In genomic region chr9:26687421-26687820, GRCh38 we compare ENCODE assay signal across 14 cellular contexts.
"Had no signal": no experiment of that assay in that cellular context is flagged by ENCODE, and none has a peak within 500 bp of the region (broad histone marks: within the 10 kb centered on the region; RNA-seq: fewer than 3 reads in every experiment).

No MANE protein-coding gene starts in this region.

- H3K4me3 ChIP-seq: gastrocnemius medialis, left lung, psoas muscle had no signal

- H3K27me3 ChIP-seq: gastrocnemius medialis, left lung had no signal

- ATAC-seq: activated CD4-positive, alpha-beta T cell treated with anti-CD3 and anti-CD28 coated beads for 36 hours; gastrocnemius medialis; left lung; natural killer cell; psoas muscle; sciatic nerve had no signal

- H3K9me3 Mint-ChIP-seq: activated CD4-positive, alpha-beta memory T cell treated with anti-CD3 and anti-CD28 coated beads, Interleukin-2, amount 10 ng/mL, durations not matched to agents 7 days and 5 days; activated naive CD8-positive, alpha-beta T cell treated with anti-CD3 and anti-CD28 coated beads, Interleukin-2, amount 10 ng/mL, durations not matched to agents 7 days and 5 days; type B pancreatic cell had no signal

- H3K36me3 ChIP-seq: gastrocnemius medialis, left lung had no signal

- H3K27me3 Mint-ChIP-seq: activated CD4-positive, alpha-beta memory T cell treated with anti-CD3 and anti-CD28 coated beads, Interleukin-2, amount 10 ng/mL, durations not matched to agents 7 days and 5 days; activated naive CD8-positive, alpha-beta T cell treated with anti-CD3 and anti-CD28 coated beads, Interleukin-2, amount 10 ng/mL, durations not matched to agents 7 days and 5 days had no signal

- H3K4me1 Mint-ChIP-seq: activated CD4-positive, alpha-beta memory T cell treated with anti-CD3 and anti-CD28 coated beads, Interleukin-2, amount 10 ng/mL, durations not matched to agents 7 days and 5 days; activated CD4-positive, alpha-beta T cell treated with anti-CD3 and anti-CD28 coated beads for 36 hours; activated naive CD8-positive, alpha-beta T cell treated with anti-CD3 and anti-CD28 coated beads, Interleukin-2, amount 10 ng/mL, durations not matched to agents 7 days and 5 days; natural killer cell had no signal

- H3K27ac Mint-ChIP-seq: activated CD4-positive, alpha-beta memory T cell treated with anti-CD3 and anti-CD28 coated beads, Interleukin-2, amount 10 ng/mL, durations not matched to agents 7 days and 5 days; activated CD4-positive, alpha-beta T cell treated with anti-CD3 and anti-CD28 coated beads for 36 hours; activated naive CD8-positive, alpha-beta T cell treated with anti-CD3 and anti-CD28 coated beads, Interleukin-2, amount 10 ng/mL, durations not matched to agents 7 days and 5 days; natural killer cell; type B pancreatic cell had no signal

- H3K36me3 Mint-ChIP-seq: activated naive CD8-positive, alpha-beta T cell treated with anti-CD3 and anti-CD28 coated beads, Interleukin-2, amount 10 ng/mL, durations not matched to agents 7 days and 5 days; natural killer cell; type B pancreatic cell had no signal

- H3K9me3 ChIP-seq: gastrocnemius medialis, left lung, psoas muscle had no signal

- H3K27ac ChIP-seq: gastrocnemius medialis, left lung, psoas muscle had no signal

- H3K4me1 ChIP-seq: gastrocnemius medialis, left lung, psoas muscle had no signal

- DNase-seq: activated CD4-positive, alpha-beta memory T cell treated with anti-CD3 and anti-CD28 coated beads, Interleukin-2, amount 10 ng/mL, durations not matched to agents 7 days and 5 days; activated CD4-positive, alpha-beta T cell treated with anti-CD3 and anti-CD28 coated beads for 36 hours; activated gamma-delta T cell treated with Interleukin-2 at 50 U/mL for 16 hours; activated naive CD8-positive, alpha-beta T cell treated with anti-CD3 and anti-CD28 coated beads, Interleukin-2, amount 10 ng/mL, durations not matched to agents 7 days and 5 days; activated T-cell treated with anti-CD3 and anti-CD28 coated beads, Interleukin-2, amount 50 U/mL, for 48 hours; anterior cingulate cortex; gastrocnemius medialis; left lung; natural killer cell; psoas muscle; stimulated activated CD4-positive, alpha-beta T cell treated with anti-CD3 and anti-CD28 coated beads, Interleukin-2, amount 100 ng/mL, for 24 hours; stimulated activated naive CD4-positive, alpha-beta T cell treated with Interleukin-2 at 50 U/mL for 16 hours had no signal

- H3K4me3 Mint-ChIP-seq: activated CD4-positive, alpha-beta memory T cell treated with anti-CD3 and anti-CD28 coated beads, Interleukin-2, amount 10 ng/mL, durations not matched to agents 7 days and 5 days; activated CD4-positive, alpha-beta T cell treated with anti-CD3 and anti-CD28 coated beads for 36 hours; activated naive CD8-positive, alpha-beta T cell treated with anti-CD3 and anti-CD28 coated beads, Interleukin-2, amount 10 ng/mL, durations not matched to agents 7 days and 5 days; natural killer cell; type B pancreatic cell had no signal
